Comparison of ENCODE assay signal across 16 cellular contexts in the genomic region with DNA sequence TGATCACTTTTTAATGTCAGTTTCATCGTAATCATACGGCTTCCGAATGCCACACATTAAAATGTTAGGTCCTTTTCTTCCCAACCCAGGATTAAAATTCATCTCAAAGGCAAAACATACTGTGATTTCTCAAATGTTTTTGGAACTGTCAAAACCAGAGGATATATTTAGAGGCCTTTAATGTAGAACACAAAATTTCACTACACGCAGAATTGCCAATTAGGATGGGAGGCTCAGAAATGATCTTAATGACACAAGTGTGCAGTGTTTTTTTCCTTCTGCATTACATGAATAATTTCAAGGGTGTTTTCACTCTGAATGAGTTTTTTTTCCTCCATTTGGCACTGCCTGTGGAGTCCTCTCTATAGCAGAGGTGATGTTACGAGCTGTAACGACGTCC.
DNase-seq lines count a peak whose midpoint lies in the region; ATAC-seq and TF ChIP-seq lines count a peak whose summit lies in the region.
"Had no signal": no experiment of that assay in that cellular context is flagged by ENCODE, and none has a peak within 500 bp of the region (broad histone marks: within the 10 kb centered on the region; RNA-seq: fewer than 3 reads in every experiment).

No MANE protein-coding gene starts in this region.

- H3K9me3 Mint-ChIP-seq in brain, result no peaks in the 10 kb centered on the region
- H3K9me3 Mint-ChIP-seq: GM23338, H9 had no signal

- H3K27me3 Mint-ChIP-seq in brain, result no peaks in the 10 kb centered on the region
- H3K27me3 Mint-ChIP-seq: CD4-positive, alpha-beta memory T cell had no signal

- H3K27ac Mint-ChIP-seq in brain, result peak overlapping the region in 3 of 5 experiments; percentile 42 to 80 (median 78)
- H3K27ac Mint-ChIP-seq: CD4-positive, alpha-beta memory T cell; GM23338; H9 had no signal

- no peak for TF ChIP-seq CTCF in brain (conservative IDR thresholded peaks at IDR 0.05)

- ATAC-seq in GM18502 (IDR thresholded peaks at IDR 0.05; ENCODE audit: poor library complexity, unreplicated experiment), result no peak
- ATAC-seq: GM23338, HCT116 had no signal

- DNase-seq in left kidney (ENCODE audit: low read depth, low spot score) (peak; percentile 0), pons (ENCODE audit: low spot score) (peak; percentile 0), cerebellar cortex (ENCODE audit: low spot score) (no peak), NCI-H526 treated with DMSO at 0.1 percent for 48 hours (lab: John Stamatoyannopoulos, UW) (no peak)
- DNase-seq: C1 segment of cervical spinal cord; Calu3; CD4-positive, alpha-beta memory T cell; COR-L47; DMS53; DMS79 treated with DMSO at 0.1 percent for 48 hours; GF-D8; H9 had no signal

- H3K4me3 Mint-ChIP-seq in brain, result peak overlapping the region in 2 of 5 experiments; percentile 10 to 57
- H3K4me3 Mint-ChIP-seq: CD4-positive, alpha-beta memory T cell; GM23338; H9 had no signal

- no peaks in the 10 kb centered on the region for H3K36me3 Mint-ChIP-seq in brain
- H3K36me3 Mint-ChIP-seq: CD4-positive, alpha-beta memory T cell had no signal

- H3K4me1 Mint-ChIP-seq in brain, result peaks cover 15% of the 10 kb centered on the region
- H3K4me1 Mint-ChIP-seq: CD4-positive, alpha-beta memory T cell; GM23338 had no signal

Comparison
In these comparisons a context has a peak if more than half of its experiments do, and no peak if none do; other contexts are left out.
1. DNase-seq: peak in left kidney (single experiment) and pons (single experiment); none in cerebellar cortex (single experiment) and NCI-H526 treated with DMSO at 0.1 percent for 48 hours (single experiment).